ENCODE assay signal across 11 cellular contexts in the genomic region with DNA sequence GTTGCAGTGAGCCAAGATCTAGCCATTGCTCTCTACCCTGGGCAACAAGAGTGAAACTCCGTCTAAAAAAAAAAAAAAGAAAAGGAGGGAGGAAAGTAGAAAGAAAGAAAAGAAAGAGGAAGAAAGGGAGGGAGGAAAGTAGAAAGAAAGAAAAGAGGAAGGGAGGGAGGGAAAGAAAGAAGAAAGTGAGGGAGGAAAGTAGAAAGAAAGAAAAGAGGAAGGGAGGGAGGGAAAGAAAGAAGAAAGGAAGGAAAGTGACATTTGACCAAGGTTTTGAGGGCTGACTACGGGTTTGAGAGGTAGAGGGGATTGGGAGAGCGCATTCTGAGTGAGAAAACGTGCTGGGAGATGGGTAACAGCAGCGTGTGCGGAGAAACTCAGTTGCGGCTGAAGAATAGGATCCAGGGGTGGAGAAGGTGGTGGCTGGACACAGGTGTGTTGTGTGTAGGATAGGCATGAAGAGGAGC. TPM values are rescaled to one million over a fixed set of nuclear protein-coding genes. Genes with fewer than 3 reads are reported as not detected.
DNase-seq lines count a peak whose midpoint lies in the region; ATAC-seq, FAIRE-seq and TF ChIP-seq lines count a peak whose summit lies in the region.
"Had no signal": no experiment of that assay in that cellular context is flagged by ENCODE, and none has a peak within 500 bp of the region (broad histone marks: within the 10 kb centered on the region; RNA-seq: fewer than 3 reads in every experiment).

No MANE protein-coding gene starts in this region.

- FAIRE-seq in HTR-8/SVneo (lab: Jason Lieb, UNC) = peak; percentile 16
- FAIRE-seq: D721Med had no signal

- H3K27me3 Mint-ChIP-seq in CD14-positive monocyte (ENCODE audit: low read depth in 3 of 3) (peaks cover 68 to 87% (median 71%) of the 10 kb centered on the region in 3 donors), natural killer cell (ENCODE audit: low read depth in 2 of 2) (peaks cover 61 to 63% of the 10 kb centered on the region in 2 donors)

- H3K4me1 Mint-ChIP-seq in CD14-positive monocyte (peaks cover 48% of the 10 kb centered on the region), natural killer cell (peaks cover 6 to 8% of the 10 kb centered on the region in 2 donors)

- DNase-seq in CD14-positive monocyte (ENCODE audit: low spot score) (no peak), HTR-8/SVneo (ENCODE audit: insufficient read length, low spot score) (no peak), choroid plexus epithelial cell (ENCODE audit: low read depth) (no peak), natural killer cell (no peak), dedifferentiated amniotic fluid mesenchymal stem cell (ENCODE audit: extremely low spot score) (no peak), mesenteric fat pad (ENCODE audit: low spot score) (no peak)
- DNase-seq in central memory CD4-positive, alpha-beta T cell = no peak
- DNase-seq: esophagus squamous epithelium, left cardiac atrium had no signal

- H3K4me3 ChIP-seq in choroid plexus epithelial cell (ENCODE audit: low read depth, low read length) = peak overlapping the region; percentile 83

- TF ChIP-seq CTCF in CD14-positive monocyte (IDR thresholded peaks at IDR 0.05) (no peak), choroid plexus epithelial cell (conservative IDR thresholded peaks at IDR 0.05; ENCODE audit: low read depth, low read length) (no peak), natural killer cell (IDR thresholded peaks at IDR 0.05) (no peak)

- H3K36me3 Mint-ChIP-seq in CD14-positive monocyte (peaks cover 11 to 12% of the 10 kb centered on the region in 2 donors), natural killer cell (no peaks in the 10 kb centered on the region)

- H3K9me3 Mint-ChIP-seq in CD14-positive monocyte (peaks cover 0 to 17% (median 7%) of the 10 kb centered on the region in 7 donors), natural killer cell (no peaks in the 10 kb centered on the region)

- intact Hi-C loops in CD14-positive monocyte (cut with micrococcal nuclease) = no loop called here
- intact Hi-C loops in natural killer cell (cut with micrococcal nuclease) = no loop called here

- peak overlapping the region; percentile 81 to 90 for H3K4me3 Mint-ChIP-seq in CD14-positive monocyte
- peak overlapping the region; percentile 63 for H3K4me3 Mint-ChIP-seq in natural killer cell

- ATAC-seq in natural killer cell (no peak), GM19023 (IDR thresholded peaks at IDR 0.05; ENCODE audit: unreplicated experiment) (no peak)

- H3K27ac Mint-ChIP-seq in CD14-positive monocyte (peak overlapping the region in 3 of 7 donors; percentile 46 to 57 (median 52)), natural killer cell (no peak overlapping the region)

RNA-seq across cellular contexts. Expression of gene PAPLN, which starts 0.5 kb away (rescaled TPM):
- polyA plus RNA-seq in CD14-positive monocyte = under 1 TPM; 0.58 to 0.73 TPM
- total RNA-seq in natural killer cell (under 1 TPM; 0.24 to 0.70 (median 0.34) TPM), mesenteric fat pad (6.4 TPM)
